Comparison of ENCODE assay signal across 1 cellular context in genomic region chr6:137443901-137444300, GRCh38.
TF ChIP-seq lines count a peak whose summit lies in the region.

No MANE protein-coding gene starts in this region.

TF ChIP-seq in HCT116, 20 proteins besides CTCF, POLR2A, EP300 and RAD21 (continued from another document):
- TF ChIP-seq REST (IDR thresholded peaks at IDR 0.05; ENCODE audit: low read depth): no peak
- TF ChIP-seq SP1 (IDR thresholded peaks at IDR 0.05; ENCODE audit: low read depth): no peak
- no peak for TF ChIP-seq ZBTB33 (IDR thresholded peaks at IDR 0.05; ENCODE audit: extremely low read depth, insufficient replicate concordance, low read length)
- TF ChIP-seq CEBPB (IDR thresholded peaks at IDR 0.05; ENCODE audit: low read depth): no peak
